ENCODE assay signal across 2 cellular contexts in the genomic region with DNA sequence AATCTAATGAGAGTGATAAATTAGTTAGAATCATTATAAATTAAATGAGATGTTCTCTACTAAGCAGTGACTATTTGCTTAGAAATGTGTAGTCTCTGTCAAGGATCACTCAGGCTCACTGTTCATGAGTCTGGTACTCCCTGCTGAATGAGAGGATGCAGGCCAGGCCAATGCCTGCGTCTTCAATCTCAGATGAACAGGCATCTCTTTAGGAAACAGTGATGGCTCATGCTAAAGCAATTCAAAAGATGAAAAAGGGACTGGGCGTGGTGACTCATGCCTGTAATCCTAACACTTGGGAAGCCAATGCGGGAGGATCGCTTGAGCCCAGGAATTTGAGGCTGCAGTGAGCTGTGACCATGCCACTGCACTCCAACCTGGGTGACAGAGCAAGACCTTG.
TF ChIP-seq lines count a peak whose summit lies in the region.

No MANE protein-coding gene starts in this region.

TF ChIP-seq in HepG2, 621 proteins besides CTCF, POLR2A, EP300 and RAD21 (continued from another document):
- TF ChIP-seq, protein P1, sequence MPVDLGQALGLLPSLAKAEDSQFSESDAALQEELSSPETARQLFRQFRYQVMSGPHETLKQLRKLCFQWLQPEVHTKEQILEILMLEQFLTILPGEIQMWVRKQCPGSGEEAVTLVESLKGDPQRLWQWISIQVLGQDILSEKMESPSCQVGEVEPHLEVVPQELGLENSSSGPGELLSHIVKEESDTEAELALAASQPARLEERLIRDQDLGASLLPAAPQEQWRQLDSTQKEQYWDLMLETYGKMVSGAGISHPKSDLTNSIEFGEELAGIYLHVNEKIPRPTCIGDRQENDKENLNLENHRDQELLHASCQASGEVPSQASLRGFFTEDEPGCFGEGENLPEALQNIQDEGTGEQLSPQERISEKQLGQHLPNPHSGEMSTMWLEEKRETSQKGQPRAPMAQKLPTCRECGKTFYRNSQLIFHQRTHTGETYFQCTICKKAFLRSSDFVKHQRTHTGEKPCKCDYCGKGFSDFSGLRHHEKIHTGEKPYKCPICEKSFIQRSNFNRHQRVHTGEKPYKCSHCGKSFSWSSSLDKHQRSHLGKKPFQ (CRISPR knock-in tag; IDR thresholded peaks at IDR 0.05; ENCODE audit: insufficient replicate concordance): no peak

TF ChIP-seq in SK-N-SH treated with all-trans-retinoic acid at 6 μM for 48 hours, 23 proteins besides CTCF, POLR2A, EP300 and RAD21:
- TF ChIP-seq, protein P2, sequence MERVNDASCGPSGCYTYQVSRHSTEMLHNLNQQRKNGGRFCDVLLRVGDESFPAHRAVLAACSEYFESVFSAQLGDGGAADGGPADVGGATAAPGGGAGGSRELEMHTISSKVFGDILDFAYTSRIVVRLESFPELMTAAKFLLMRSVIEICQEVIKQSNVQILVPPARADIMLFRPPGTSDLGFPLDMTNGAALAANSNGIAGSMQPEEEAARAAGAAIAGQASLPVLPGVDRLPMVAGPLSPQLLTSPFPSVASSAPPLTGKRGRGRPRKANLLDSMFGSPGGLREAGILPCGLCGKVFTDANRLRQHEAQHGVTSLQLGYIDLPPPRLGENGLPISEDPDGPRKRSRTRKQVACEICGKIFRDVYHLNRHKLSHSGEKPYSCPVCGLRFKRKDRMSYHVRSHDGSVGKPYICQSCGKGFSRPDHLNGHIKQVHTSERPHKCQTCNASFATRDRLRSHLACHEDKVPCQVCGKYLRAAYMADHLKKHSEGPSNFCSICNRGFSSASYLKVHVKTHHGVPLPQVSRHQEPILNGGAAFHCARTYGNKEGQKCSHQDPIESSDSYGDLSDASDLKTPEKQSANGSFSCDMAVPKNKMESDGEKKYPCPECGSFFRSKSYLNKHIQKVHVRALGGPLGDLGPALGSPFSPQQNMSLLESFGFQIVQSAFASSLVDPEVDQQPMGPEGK (CRISPR knock-in tag; IDR thresholded peaks at IDR 0.05; ENCODE audit: borderline replicate concordance): no peak
- TF ChIP-seq, protein P3, sequence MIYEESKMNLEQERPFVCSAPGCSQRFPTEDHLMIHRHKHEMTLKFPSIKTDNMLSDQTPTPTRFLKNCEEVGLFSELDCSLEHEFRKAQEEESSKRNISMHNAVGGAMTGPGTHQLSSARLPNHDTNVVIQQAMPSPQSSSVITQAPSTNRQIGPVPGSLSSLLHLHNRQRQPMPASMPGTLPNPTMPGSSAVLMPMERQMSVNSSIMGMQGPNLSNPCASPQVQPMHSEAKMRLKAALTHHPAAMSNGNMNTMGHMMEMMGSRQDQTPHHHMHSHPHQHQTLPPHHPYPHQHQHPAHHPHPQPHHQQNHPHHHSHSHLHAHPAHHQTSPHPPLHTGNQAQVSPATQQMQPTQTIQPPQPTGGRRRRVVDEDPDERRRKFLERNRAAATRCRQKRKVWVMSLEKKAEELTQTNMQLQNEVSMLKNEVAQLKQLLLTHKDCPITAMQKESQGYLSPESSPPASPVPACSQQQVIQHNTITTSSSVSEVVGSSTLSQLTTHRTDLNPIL (CRISPR knock-in tag; IDR thresholded peaks at IDR 0.05; ENCODE audit: low read depth): no peak
- peak; percentile 94 for TF ChIP-seq ZC3H10 (CRISPR knock-in tag; IDR thresholded peaks at IDR 0.05)
- no peak for TF ChIP-seq CSDC2 (CRISPR knock-in tag; IDR thresholded peaks at IDR 0.05)
- TF ChIP-seq ZNF8 (CRISPR knock-in tag; IDR thresholded peaks at IDR 0.05): no peak
- TF ChIP-seq TOX (CRISPR knock-in tag; IDR thresholded peaks at IDR 0.05; ENCODE audit: borderline replicate concordance): peak; percentile 91
- TF ChIP-seq BACH2 (CRISPR knock-in tag; IDR thresholded peaks at IDR 0.05; ENCODE audit: borderline replicate concordance): no peak
- TF ChIP-seq ZFP3 (CRISPR knock-in tag; IDR thresholded peaks at IDR 0.05): no peak
- no peak for TF ChIP-seq OSR1 (CRISPR knock-in tag; IDR thresholded peaks at IDR 0.05)
- no peak for TF ChIP-seq GLIS3 (CRISPR knock-in tag; IDR thresholded peaks at IDR 0.05)
- peak; percentile 84 for TF ChIP-seq ISL1 (CRISPR knock-in tag; IDR thresholded peaks at IDR 0.05)
- peak; percentile 45; the same call in 1 of the 2 replicates for TF ChIP-seq TCF4 (CRISPR knock-in tag; IDR thresholded peaks at IDR 0.05; ENCODE audit: borderline replicate concordance)
- TF ChIP-seq ESRRG (CRISPR knock-in tag; IDR thresholded peaks at IDR 0.05): no peak
- 0 out of 2 replicates have a peak, but pooled peaks have one; percentile 40 for TF ChIP-seq RARB (CRISPR knock-in tag; IDR thresholded peaks at IDR 0.05)
- no peak for TF ChIP-seq ZNF565 (CRISPR knock-in tag; conservative IDR thresholded peaks at IDR 0.05; ENCODE audit: low read depth)
- TF ChIP-seq SNAI2 (CRISPR knock-in tag; IDR thresholded peaks at IDR 0.05): no peak
- no peak for TF ChIP-seq ZFP30 (CRISPR knock-in tag; IDR thresholded peaks at IDR 0.05)
- TF ChIP-seq ARNTL (CRISPR knock-in tag; IDR thresholded peaks at IDR 0.05; ENCODE audit: borderline replicate concordance, low read depth): no peak
- TF ChIP-seq, protein P4, sequence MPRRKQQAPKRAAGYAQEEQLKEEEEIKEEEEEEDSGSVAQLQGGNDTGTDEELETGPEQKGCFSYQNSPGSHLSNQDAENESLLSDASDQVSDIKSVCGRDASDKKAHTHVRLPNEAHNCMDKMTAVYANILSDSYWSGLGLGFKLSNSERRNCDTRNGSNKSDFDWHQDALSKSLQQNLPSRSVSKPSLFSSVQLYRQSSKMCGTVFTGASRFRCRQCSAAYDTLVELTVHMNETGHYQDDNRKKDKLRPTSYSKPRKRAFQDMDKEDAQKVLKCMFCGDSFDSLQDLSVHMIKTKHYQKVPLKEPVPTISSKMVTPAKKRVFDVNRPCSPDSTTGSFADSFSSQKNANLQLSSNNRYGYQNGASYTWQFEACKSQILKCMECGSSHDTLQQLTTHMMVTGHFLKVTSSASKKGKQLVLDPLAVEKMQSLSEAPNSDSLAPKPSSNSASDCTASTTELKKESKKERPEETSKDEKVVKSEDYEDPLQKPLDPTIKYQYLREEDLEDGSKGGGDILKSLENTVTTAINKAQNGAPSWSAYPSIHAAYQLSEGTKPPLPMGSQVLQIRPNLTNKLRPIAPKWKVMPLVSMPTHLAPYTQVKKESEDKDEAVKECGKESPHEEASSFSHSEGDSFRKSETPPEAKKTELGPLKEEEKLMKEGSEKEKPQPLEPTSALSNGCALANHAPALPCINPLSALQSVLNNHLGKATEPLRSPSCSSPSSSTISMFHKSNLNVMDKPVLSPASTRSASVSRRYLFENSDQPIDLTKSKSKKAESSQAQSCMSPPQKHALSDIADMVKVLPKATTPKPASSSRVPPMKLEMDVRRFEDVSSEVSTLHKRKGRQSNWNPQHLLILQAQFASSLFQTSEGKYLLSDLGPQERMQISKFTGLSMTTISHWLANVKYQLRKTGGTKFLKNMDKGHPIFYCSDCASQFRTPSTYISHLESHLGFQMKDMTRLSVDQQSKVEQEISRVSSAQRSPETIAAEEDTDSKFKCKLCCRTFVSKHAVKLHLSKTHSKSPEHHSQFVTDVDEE (CRISPR knock-in tag; IDR thresholded peaks at IDR 0.05): no peak
- TF ChIP-seq, protein P5, sequence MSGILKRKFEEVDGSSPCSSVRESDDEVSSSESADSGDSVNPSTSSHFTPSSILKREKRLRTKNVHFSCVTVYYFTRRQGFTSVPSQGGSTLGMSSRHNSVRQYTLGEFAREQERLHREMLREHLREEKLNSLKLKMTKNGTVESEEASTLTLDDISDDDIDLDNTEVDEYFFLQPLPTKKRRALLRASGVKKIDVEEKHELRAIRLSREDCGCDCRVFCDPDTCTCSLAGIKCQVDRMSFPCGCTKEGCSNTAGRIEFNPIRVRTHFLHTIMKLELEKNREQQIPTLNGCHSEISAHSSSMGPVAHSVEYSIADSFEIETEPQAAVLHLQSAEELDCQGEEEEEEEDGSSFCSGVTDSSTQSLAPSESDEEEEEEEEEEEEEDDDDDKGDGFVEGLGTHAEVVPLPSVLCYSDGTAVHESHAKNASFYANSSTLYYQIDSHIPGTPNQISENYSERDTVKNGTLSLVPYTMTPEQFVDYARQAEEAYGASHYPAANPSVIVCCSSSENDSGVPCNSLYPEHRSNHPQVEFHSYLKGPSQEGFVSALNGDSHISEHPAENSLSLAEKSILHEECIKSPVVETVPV (CRISPR knock-in tag; IDR thresholded peaks at IDR 0.05): no peak
- no peak for TF ChIP-seq PPARA (CRISPR knock-in tag; IDR thresholded peaks at IDR 0.05; ENCODE audit: borderline replicate concordance)
- TF ChIP-seq, protein P6, sequence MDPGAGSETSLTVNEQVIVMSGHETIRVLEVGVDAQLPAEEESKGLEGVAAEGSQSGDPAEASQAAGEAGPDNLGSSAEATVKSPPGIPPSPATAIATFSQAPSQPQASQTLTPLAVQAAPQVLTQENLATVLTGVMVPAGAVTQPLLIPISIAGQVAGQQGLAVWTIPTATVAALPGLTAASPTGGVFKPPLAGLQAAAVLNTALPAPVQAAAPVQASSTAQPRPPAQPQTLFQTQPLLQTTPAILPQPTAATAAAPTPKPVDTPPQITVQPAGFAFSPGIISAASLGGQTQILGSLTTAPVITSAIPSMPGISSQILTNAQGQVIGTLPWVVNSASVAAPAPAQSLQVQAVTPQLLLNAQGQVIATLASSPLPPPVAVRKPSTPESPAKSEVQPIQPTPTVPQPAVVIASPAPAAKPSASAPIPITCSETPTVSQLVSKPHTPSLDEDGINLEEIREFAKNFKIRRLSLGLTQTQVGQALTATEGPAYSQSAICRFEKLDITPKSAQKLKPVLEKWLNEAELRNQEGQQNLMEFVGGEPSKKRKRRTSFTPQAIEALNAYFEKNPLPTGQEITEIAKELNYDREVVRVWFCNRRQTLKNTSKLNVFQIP (CRISPR knock-in tag; IDR thresholded peaks at IDR 0.05; ENCODE audit: borderline replicate concordance, low read depth): no peak
- no peak for TF ChIP-seq ZNF70 (CRISPR knock-in tag; IDR thresholded peaks at IDR 0.05)
TF ChIP-seq in SK-N-SH treated with all-trans-retinoic acid at 6 μM for 48 hours: peak in this region for 5.
